18 cellular contexts compared by ENCODE assay signal in genomic region chr1:243291287-243291686, GRCh38. TPM values are rescaled to one million over a fixed set of nuclear protein-coding genes. Genes with fewer than 3 reads are reported as not detected.
DNase-seq lines count a peak whose midpoint lies in the region; ATAC-seq and TF ChIP-seq lines count a peak whose summit lies in the region.
"Had no signal": no experiment of that assay in that cellular context is flagged by ENCODE, and none has a peak within 500 bp of the region (broad histone marks: within the 10 kb centered on the region; RNA-seq: fewer than 3 reads in every experiment).

No MANE protein-coding gene starts in this region.

- peaks cover 35% of the 10 kb centered on the region for H3K79me2 ChIP-seq in smooth muscle cell (ENCODE audit: low read depth)

- peaks cover 19% of the 10 kb centered on the region for H3K4me1 ChIP-seq in smooth muscle cell (ENCODE audit: low read depth)

- no peak overlapping the region for H3K9ac ChIP-seq in smooth muscle cell (ENCODE audit: low read depth)

- peaks cover 31% of the 10 kb centered on the region for H3K4me1 Mint-ChIP-seq in CD14-positive monocyte

- DNase-seq in CD14-positive monocyte (ENCODE audit: low spot score), result no peak
- DNase-seq in LHCN-M2 (ENCODE audit: low read depth), result peak; percentile 17
- peak; percentile 33 to 52 for DNase-seq in foreskin fibroblast
- DNase-seq in smooth muscle cell (lab: John Stamatoyannopoulos, UW; ENCODE audit: unreplicated experiment), result no peak
- DNase-seq in mesenteric fat pad (ENCODE audit: low spot score), result no peak
- DNase-seq in NCI-H526 treated with DMSO at 0.1 percent for 48 hours (lab: John Stamatoyannopoulos, UW), result no peak
- DNase-seq: AML-193; CD4-positive, CD25-positive, alpha-beta regulatory T cell; COR-L47; DMS 273 treated with DMSO at 0.1 percent for 48 hours; DND-41; GF-D8; GOT3; NCI-H1105; NCI-H748 treated with DMSO at 0.1 percent for 48 hours; Right ventricle myocardium superior had no signal

- H3K9me3 ChIP-seq in smooth muscle cell (replicated peaks; ENCODE audit: low read depth), result no peaks in the 10 kb centered on the region

- H3K4me2 ChIP-seq in smooth muscle cell, result peak overlapping the region; percentile 3
- H3K4me2 ChIP-seq: A549 had no signal

- H3F3A ChIP-seq in smooth muscle cell (ENCODE audit: low read depth), result peaks cover 9% of the 10 kb centered on the region

- peaks cover 54 to 57% of the 10 kb centered on the region in 2 donors for H3K36me3 Mint-ChIP-seq in CD14-positive monocyte

- H3K4me3 ChIP-seq in foreskin fibroblast (ENCODE audit: low read depth in 1 of 2, low read length in 2 of 2), result no peak overlapping the region
- no peak overlapping the region for H3K4me3 ChIP-seq in smooth muscle cell
- H3K4me3 ChIP-seq: A549 had no signal

- intact Hi-C loops in CD14-positive monocyte (cut with micrococcal nuclease), result no loop called here

- no peak for ATAC-seq in HG02981 (IDR thresholded peaks at IDR 0.05; ENCODE audit: unreplicated experiment)
- ATAC-seq: A549 had no signal

- 12% methylated on average over 1 of the region's 1 CpG for WGBS in smooth muscle cell (ENCODE audit: low lambda C conversion rate)

- no peak overlapping the region for H2AFZ ChIP-seq in smooth muscle cell (ENCODE audit: low read depth)

- no peaks in the 10 kb centered on the region for H4K20me1 ChIP-seq in smooth muscle cell (ENCODE audit: low read depth)

- no peaks in the 10 kb centered on the region for H3K36me3 ChIP-seq in smooth muscle cell (ENCODE audit: low read depth)

- no peak overlapping the region for H3K4me3 Mint-ChIP-seq in CD14-positive monocyte
- H3K4me3 Mint-ChIP-seq: CD4-positive, CD25-positive, alpha-beta regulatory T cell had no signal

- TF ChIP-seq CTCF in CD14-positive monocyte (IDR thresholded peaks at IDR 0.05) (no peak), foreskin fibroblast (IDR thresholded peaks at IDR 0.05; ENCODE audit: low read depth, low read length) (no peak), smooth muscle cell (IDR thresholded peaks at IDR 0.05; ENCODE audit: borderline replicate concordance, insufficient read depth, poor library complexity, severe bottlenecking) (no peak)

- H3K27me3 ChIP-seq in smooth muscle cell (ENCODE audit: low read depth), result no peaks in the 10 kb centered on the region

- peak overlapping the region in 4 of 7 donors; percentile 10 to 99 (median 22) for H3K27ac Mint-ChIP-seq in CD14-positive monocyte

- peaks cover 8 to 15% (median 12%) of the 10 kb centered on the region in 7 donors for H3K9me3 Mint-ChIP-seq in CD14-positive monocyte

- H3K27ac ChIP-seq in smooth muscle cell (ENCODE audit: low read depth), result peak overlapping the region; percentile 56
- H3K27ac ChIP-seq: A549 had no signal

- no peaks in the 10 kb centered on the region for H3K27me3 Mint-ChIP-seq in CD14-positive monocyte (ENCODE audit: low read depth in 3 of 3)
- H3K27me3 Mint-ChIP-seq: CD4-positive, CD25-positive, alpha-beta regulatory T cell had no signal

RNA-seq across cellular contexts. Expression of gene SDCCAG8, which starts 35.4 kb away (rescaled TPM):
- polyA plus RNA-seq in CD14-positive monocyte, result 10 to 100 TPM; 33.2 to 34.4 TPM
- total RNA-seq in LHCN-M2 (2014; rRNA removed), result 27.3 and 29.6 TPM in 2 replicates
- 10.4 TPM for polyA plus RNA-seq in LHCN-M2 (2012)
- 32.5 and 33.4 TPM in 2 replicates for total RNA-seq in smooth muscle cell
- 30.9 and 33.0 TPM in 2 replicates for polyA plus RNA-seq in smooth muscle cell
- total RNA-seq in mesenteric fat pad, result 41.7 TPM

RNA-seq across cellular contexts. Expression of gene CEP170, which starts 36.2 kb away (rescaled TPM):
- polyA plus RNA-seq in CD14-positive monocyte, result 10 to 100 TPM; 13.7 to 17.4 TPM
- total RNA-seq in LHCN-M2 (2014; rRNA removed), result 91.8 and 105 TPM in 2 replicates
- 19.8 TPM for polyA plus RNA-seq in LHCN-M2 (2012)
- 145 and 175 TPM in 2 replicates for total RNA-seq in smooth muscle cell
- 50.3 and 76.0 TPM in 2 replicates for polyA plus RNA-seq in smooth muscle cell
- total RNA-seq in mesenteric fat pad, result 68.8 TPM

Comparison
In these comparisons a context has a peak if more than half of its experiments do, and no peak if none do; other contexts are left out.
1. DNase-seq: peak in LHCN-M2 (single experiment) and foreskin fibroblast (2 of 2); none in CD14-positive monocyte (single experiment), smooth muscle cell (single experiment), mesenteric fat pad (single experiment) and NCI-H526 treated with DMSO at 0.1 percent for 48 hours (single experiment).